36 cellular contexts compared by ENCODE assay signal in genomic region chr2:166257859-166258258, GRCh38.
DNase-seq lines count a peak whose midpoint lies in the region; ATAC-seq, FAIRE-seq and TF ChIP-seq lines count a peak whose summit lies in the region.
"Had no signal": no experiment of that assay in that cellular context is flagged by ENCODE, and none has a peak within 500 bp of the region (broad histone marks: within the 10 kb centered on the region; RNA-seq: fewer than 3 reads in every experiment).

No MANE protein-coding gene starts in this region.

- no peak overlapping the region for H3K4me3 Mint-ChIP-seq in activated naive CD8-positive, alpha-beta T cell treated with anti-CD3 and anti-CD28 coated beads for 36 hours
- H3K4me3 Mint-ChIP-seq: B cell; CD14-positive monocyte; CD4-positive, alpha-beta memory T cell; CD4-positive, alpha-beta T cell; CD4-positive, CD25-positive, alpha-beta regulatory T cell; CD8-positive, alpha-beta memory T cell; CD8-positive, alpha-beta T cell had no signal

- intact Hi-C loops in IMR-90 (cut with micrococcal nuclease) (no loop called here), K562 (cut with micrococcal nuclease) (no loop called here), pancreas (cut with DNase I) (no loop called here)

- no peak overlapping the region for H3K18ac ChIP-seq in IMR-90 (ENCODE audit: low read depth, low read length)

- H3K4me1 ChIP-seq in IMR-90 (ENCODE audit: control insufficient read depth, insufficient read depth, low read length) (no peaks in the 10 kb centered on the region), K562 (replicated peaks in 1 of 2; ENCODE audit: control insufficient read depth in 2 of 2, insufficient read depth in 2 of 2, low read length in 2 of 2) (no peaks in the 10 kb centered on the region), pancreas (no peaks in the 10 kb centered on the region), small intestine (ENCODE audit: control insufficient read depth in 2 of 2, insufficient read depth in 1 of 2, low read depth in 1 of 2, low read length in 1 of 2) (no peaks in the 10 kb centered on the region)
- H3K4me1 ChIP-seq: A549; BE2C; BLaER1; BLaER1 treated with 17β-estradiol and CSF1 and Interleukin-3, amounts not matched to agents 10 nM and 100 nM; Caco-2 had no signal

- H2BK20ac ChIP-seq in IMR-90 (ENCODE audit: low read depth, low read length), result no peak overlapping the region

- H3K4me3 ChIP-seq in IMR-90 (ENCODE audit: insufficient read depth, low read depth, low read length) (no peak overlapping the region), K562 (no peak overlapping the region), pancreas (no peak overlapping the region), small intestine (ENCODE audit: low read depth in 1 of 2, low read length in 2 of 2) (no peak overlapping the region)
- H3K4me3 ChIP-seq: A549; BLaER1; BLaER1 treated with 17β-estradiol and CSF1 and Interleukin-3, amounts not matched to agents 10 nM and 100 nM had no signal

- H3K4me2 ChIP-seq in IMR-90 (ENCODE audit: low read depth, low read length) (no peak overlapping the region), K562 (ENCODE audit: insufficient read depth, low read length) (no peak overlapping the region)
- H3K4me2 ChIP-seq: A549; BLaER1; BLaER1 treated with 17β-estradiol and CSF1 and Interleukin-3, amounts not matched to agents 10 nM and 100 nM had no signal

- H3K23ac ChIP-seq in IMR-90 (ENCODE audit: low read depth, low read length), result no peak overlapping the region

- H3K27ac Mint-ChIP-seq in activated naive CD8-positive, alpha-beta T cell treated with anti-CD3 and anti-CD28 coated beads for 36 hours, result no peak overlapping the region
- H3K27ac Mint-ChIP-seq: B cell; CD14-positive monocyte; CD4-positive, alpha-beta memory T cell; CD4-positive, alpha-beta T cell; CD4-positive, CD25-positive, alpha-beta regulatory T cell; CD8-positive, alpha-beta memory T cell; CD8-positive, alpha-beta T cell had no signal

- no peak for DNase-seq in IMR-90
- DNase-seq in K562 (ENCODE audit: extremely low read depth in 1 of 4, low spot score in 3 of 4), result no peak
- DNase-seq in pancreas, result no peak
- DNase-seq in small intestine, result no peak
- DNase-seq in dedifferentiated amniotic fluid mesenchymal stem cell (ENCODE audit: extremely low spot score), result no peak
- DNase-seq in NCI-H1436 treated with DMSO at 0.1 percent for 48 hours (lab: John Stamatoyannopoulos, UW), result no peak
- DNase-seq in NCI-H187 (lab: John Stamatoyannopoulos, UW), result no peak
- DNase-seq in activated naive CD8-positive, alpha-beta T cell treated with anti-CD3 and anti-CD28 coated beads for 36 hours, result no peak
- DNase-seq: 8988T; ACHN; AML-193; BE2C; C1 segment of cervical spinal cord; Caco-2; Calu3; CD4-positive, alpha-beta memory T cell; CD4-positive, alpha-beta T cell; CD4-positive, CD25-positive, alpha-beta regulatory T cell; CD8-positive, alpha-beta memory T cell; CD8-positive, alpha-beta T cell; COR-L47; DMS 273 treated with DMSO at 0.1 percent for 48 hours; DMS153; DMS53; DMS79; DMS79 treated with DMSO at 0.1 percent for 48 hours; DND-41; EL had no signal

- H3K14ac ChIP-seq in IMR-90 (replicated peaks; ENCODE audit: low read depth, low read length), result no peak overlapping the region

- H3K9me3 ChIP-seq in IMR-90 (ENCODE audit: control insufficient read depth, insufficient read depth, low read length) (no peaks in the 10 kb centered on the region), K562 (replicated peaks; ENCODE audit: control insufficient read depth, insufficient read depth, low read depth, low read length) (no peaks in the 10 kb centered on the region), pancreas (no peaks in the 10 kb centered on the region), small intestine (ENCODE audit: control insufficient read depth, low read depth) (no peaks in the 10 kb centered on the region)
- H3K9me3 ChIP-seq: A549; BE2C; BLaER1; BLaER1 treated with 17β-estradiol and CSF1 and Interleukin-3, amounts not matched to agents 10 nM and 100 nM; Caco-2 had no signal

- no peaks in the 10 kb centered on the region for H3K4me1 Mint-ChIP-seq in activated naive CD8-positive, alpha-beta T cell treated with anti-CD3 and anti-CD28 coated beads for 36 hours
- H3K4me1 Mint-ChIP-seq: B cell; CD14-positive monocyte; CD4-positive, alpha-beta memory T cell; CD4-positive, CD25-positive, alpha-beta regulatory T cell; CD8-positive, alpha-beta memory T cell had no signal

- H3K4ac ChIP-seq in IMR-90 (ENCODE audit: low read depth, low read length), result no peak overlapping the region

- no peaks in the 10 kb centered on the region for H3K79me2 ChIP-seq in K562 (ENCODE audit: control insufficient read depth, insufficient read depth, low read length)

- no peak for TF ChIP-seq EP300 in K562 (IDR thresholded peaks at IDR 0.05; ENCODE audit: low read length)

- H3K36me3 Mint-ChIP-seq in activated naive CD8-positive, alpha-beta T cell treated with anti-CD3 and anti-CD28 coated beads for 36 hours, result no peaks in the 10 kb centered on the region
- H3K36me3 Mint-ChIP-seq: CD14-positive monocyte; CD4-positive, alpha-beta memory T cell; CD4-positive, CD25-positive, alpha-beta regulatory T cell; CD8-positive, alpha-beta memory T cell; CD8-positive, alpha-beta T cell had no signal

- H2BK120ac ChIP-seq in IMR-90 (ENCODE audit: low read depth, low read length), result no peak overlapping the region

- dilution Hi-C loops in IMR-90 (cut with HindIII; ENCODE audit: low sequenced_read_pairs, unreplicated experiment), result no loop called here

- H2AK9ac ChIP-seq in IMR-90 (replicated peaks; ENCODE audit: low read depth, low read length, poor library complexity), result no peak overlapping the region

- H3K79me1 ChIP-seq in IMR-90 (ENCODE audit: low read depth in 1 of 2, low read length in 2 of 2), result no peaks in the 10 kb centered on the region; a peak in 1 of 4 replicates

- H3K9ac ChIP-seq in IMR-90 (ENCODE audit: low read depth, low read length), result no peak overlapping the region
- no peak overlapping the region for H3K9ac ChIP-seq in K562 (ENCODE audit: insufficient read depth in 1 of 2, low read depth in 2 of 2, low read length in 2 of 2)
- H3K9ac ChIP-seq: BLaER1; BLaER1 treated with 17β-estradiol and CSF1 and Interleukin-3, amounts not matched to agents 10 nM and 100 nM had no signal

- no peaks in the 10 kb centered on the region for H3K9me1 ChIP-seq in IMR-90 (ENCODE audit: insufficient read depth, low read length)
- no peaks in the 10 kb centered on the region for H3K9me1 ChIP-seq in K562 (ENCODE audit: control insufficient read depth, insufficient read depth, low read length)

- H2AFZ ChIP-seq in IMR-90 (replicated peaks; ENCODE audit: low read length, poor library complexity), result no peak overlapping the region
- H2AFZ ChIP-seq in K562 (ENCODE audit: low read depth, low read length), result no peak overlapping the region

- BruUV-seq in IMR-90 (replicated peaks; lab: Mats Ljungman, UMichigan) (no TSS peak), K562 (replicated peaks; lab: Mats Ljungman, UMichigan) (no TSS peak)

- TF ChIP-seq POLR2A in IMR-90 (IDR thresholded peaks at IDR 0.05; ENCODE audit: low read depth, low read length) (no peak), K562 (conservative IDR thresholded peaks at IDR 0.05) (no peak)

- H2AK5ac ChIP-seq in IMR-90 (ENCODE audit: low read depth, low read length), result no peak overlapping the region

- ATAC-seq in IMR-90 (ENCODE audit: low read depth) (no peak), K562 (no peak), pancreas (no peak)
- ATAC-seq: A549; CD8-positive, alpha-beta T cell had no signal

- no peak overlapping the region for H3K27ac ChIP-seq in IMR-90 (ENCODE audit: insufficient read depth, low read length)
- H3K27ac ChIP-seq in K562 (ENCODE audit: extremely low read depth, low read depth, low read length), result no peak overlapping the region
- no peak overlapping the region for H3K27ac ChIP-seq in pancreas
- H3K27ac ChIP-seq in small intestine (ENCODE audit: low read depth in 1 of 2, low read length in 1 of 2), result no peak overlapping the region
- H3K27ac ChIP-seq: 22Rv1; A549; BLaER1; BLaER1 treated with 17β-estradiol and CSF1 and Interleukin-3, amounts not matched to agents 10 nM and 100 nM; C4-2B had no signal

- no peaks in the 10 kb centered on the region for H3K36me3 ChIP-seq in IMR-90 (ENCODE audit: control insufficient read depth, insufficient read depth, low read length)
- H3K36me3 ChIP-seq in K562 (ENCODE audit: control insufficient read depth, insufficient read depth, low read length), result no peaks in the 10 kb centered on the region
- no peaks in the 10 kb centered on the region for H3K36me3 ChIP-seq in pancreas
- no peaks in the 10 kb centered on the region for H3K36me3 ChIP-seq in small intestine (ENCODE audit: control insufficient read depth in 2 of 2, insufficient read depth in 2 of 2, low read length in 2 of 2)
- H3K36me3 ChIP-seq: BE2C; BLaER1; BLaER1 treated with 17β-estradiol and CSF1 and Interleukin-3, amounts not matched to agents 10 nM and 100 nM had no signal

- H3K56ac ChIP-seq in IMR-90 (ENCODE audit: extremely low read depth, insufficient read depth, low read length), result no peak overlapping the region

- no peak overlapping the region for H4K5ac ChIP-seq in IMR-90 (ENCODE audit: low read depth, low read length)

- H2BK15ac ChIP-seq in IMR-90 (ENCODE audit: low read depth, low read length), result no peak overlapping the region

- H4K91ac ChIP-seq in IMR-90 (ENCODE audit: insufficient read depth, low read depth, low read length), result no peak overlapping the region

- no peak for TF ChIP-seq CTCF in IMR-90 (conservative IDR thresholded peaks at IDR 0.05; ENCODE audit: low read depth, low read length)
- TF ChIP-seq CTCF in K562 (IDR thresholded peaks at IDR 0.05 in 2 of 3, conservative IDR thresholded peaks at IDR 0.05 in 1 of 3; ENCODE audit: insufficient read depth in 2 of 3, low read depth in 1 of 3, low read length in 3 of 3), result no peak
- TF ChIP-seq CTCF in pancreas (IDR thresholded peaks at IDR 0.05), result no peak

- H2BK5ac ChIP-seq in IMR-90 (ENCODE audit: low read depth, low read length, poor library complexity, severe bottlenecking), result no peak overlapping the region

- no peaks in the 10 kb centered on the region for H3K27me3 ChIP-seq in IMR-90 (ENCODE audit: control insufficient read depth, insufficient read depth, low read length)
- H3K27me3 ChIP-seq in K562 (ENCODE audit: control insufficient read depth in 2 of 2, insufficient read depth in 2 of 2, low read length in 2 of 2), result no peaks in the 10 kb centered on the region
- no peaks in the 10 kb centered on the region for H3K27me3 ChIP-seq in pancreas
- no peaks in the 10 kb centered on the region for H3K27me3 ChIP-seq in small intestine (ENCODE audit: control insufficient read depth in 2 of 2, insufficient read depth in 2 of 2, low read length in 2 of 2)
- H3K27me3 ChIP-seq: BE2C; BLaER1; BLaER1 treated with 17β-estradiol and CSF1 and Interleukin-3, amounts not matched to agents 10 nM and 100 nM had no signal

- FAIRE-seq in K562 (lab: Jason Lieb, UNC), result no peak
- peak; percentile 37 for FAIRE-seq in pancreas (lab: Jason Lieb, UNC)
- peak; percentile 44 for FAIRE-seq in small intestine (lab: Jason Lieb, UNC)
- FAIRE-seq: A549, D721Med had no signal

- no peaks in the 10 kb centered on the region for H3K9me3 Mint-ChIP-seq in activated naive CD8-positive, alpha-beta T cell treated with anti-CD3 and anti-CD28 coated beads for 36 hours
- H3K9me3 Mint-ChIP-seq: CD14-positive monocyte; CD4-positive, alpha-beta T cell; CD8-positive, alpha-beta T cell had no signal

- in situ Hi-C loops in IMR-90 (cut with MboI; ENCODE audit: low sequenced_read_pairs), result no loop called here
- in situ Hi-C loops in K562 (cut with MboI), result no loop called here

- TF ChIP-seq RAD21 in IMR-90 (IDR thresholded peaks at IDR 0.05; ENCODE audit: low read length) (no peak), K562 (CRISPR knock-in tag; conservative IDR thresholded peaks at IDR 0.05 in 1 of 2, IDR thresholded peaks at IDR 0.05 in 1 of 2) (no peak)

- CTCF ChIA-PET in IMR-90 (lab: Yijun Ruan, JAX), result no interaction called here
- CTCF ChIA-PET in K562 (lab: Yijun Ruan, JAX; ENCODE audit: low intra/inter-chr PET ratio), result no interaction called here

- POLR2A ChIA-PET in IMR-90 (lab: Charles Lee; ENCODE audit: unreplicated experiment) (no interaction called here), K562 (lab: Yijun Ruan, JAX) (no interaction called here)

- H4K20me1 ChIP-seq in IMR-90 (ENCODE audit: insufficient read depth, low read length) (no peaks in the 10 kb centered on the region), K562 (replicated peaks; ENCODE audit: control insufficient read depth, insufficient read depth, low read length) (no peaks in the 10 kb centered on the region)
- H4K20me1 ChIP-seq: BLaER1; BLaER1 treated with 17β-estradiol and CSF1 and Interleukin-3, amounts not matched to agents 10 nM and 100 nM had no signal

- H3K27me3 Mint-ChIP-seq in activated naive CD8-positive, alpha-beta T cell treated with anti-CD3 and anti-CD28 coated beads for 36 hours, result no peaks in the 10 kb centered on the region
- H3K27me3 Mint-ChIP-seq: B cell; CD4-positive, alpha-beta memory T cell; CD4-positive, alpha-beta T cell; CD4-positive, CD25-positive, alpha-beta regulatory T cell; CD8-positive, alpha-beta memory T cell had no signal

- no peak overlapping the region for H4K8ac ChIP-seq in IMR-90 (ENCODE audit: low read depth in 2 of 2, low read length in 2 of 2)
